9 cellular contexts compared by ENCODE assay signal in the genomic region with DNA sequence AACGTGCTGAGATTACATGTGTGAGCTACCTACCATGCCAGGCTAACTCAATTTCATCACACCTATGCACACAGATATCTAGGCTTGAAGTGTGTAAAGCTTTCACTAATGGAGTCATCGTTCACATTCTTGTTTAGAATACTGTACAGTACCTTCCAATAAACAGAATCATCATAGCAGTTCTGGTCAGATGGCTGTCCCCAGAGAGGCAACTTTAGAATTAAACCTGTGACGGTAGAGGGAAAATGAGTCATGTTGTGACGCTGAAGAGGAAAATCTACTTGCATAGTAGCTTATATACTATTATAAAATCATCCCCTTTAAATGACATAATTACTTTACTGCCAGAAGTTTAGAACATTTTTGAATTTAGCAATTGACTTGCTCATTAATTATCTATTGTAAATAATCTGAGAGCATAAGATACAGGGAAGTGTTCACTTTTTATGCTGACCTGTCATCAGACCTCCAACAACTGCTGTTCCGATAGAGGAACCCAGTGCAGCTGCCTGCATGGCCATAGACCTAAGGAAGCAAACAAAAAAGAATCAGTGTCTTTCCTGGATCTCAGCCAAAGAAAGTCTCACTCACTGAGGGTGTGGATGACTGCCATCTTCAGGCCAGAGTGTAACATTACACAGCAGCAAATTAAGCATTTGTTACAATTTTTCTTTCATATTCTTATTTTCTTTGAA. TPM values are rescaled to one million over a fixed set of nuclear protein-coding genes. Genes with fewer than 3 reads are reported as not detected.
A peak's percentile ranks its signal among the peaks of the same experiment; 100 is the strongest.
DNase-seq lines count a peak whose midpoint lies in the region; ATAC-seq and TF ChIP-seq lines count a peak whose summit lies in the region.
"Had no signal": no experiment of that assay in that cellular context is flagged by ENCODE, and none has a peak within 500 bp of the region (broad histone marks: within the 10 kb centered on the region; RNA-seq: fewer than 3 reads in every experiment).

No MANE protein-coding gene starts in this region.

- H3K36me3 ChIP-seq in MM.1S (replicated peaks; ENCODE audit: insufficient read depth, low read length): no peaks in the 10 kb centered on the region

- ATAC-seq in HG02642 (IDR thresholded peaks at IDR 0.05; ENCODE audit: poor library complexity, unreplicated experiment): peak; percentile 90

- in situ Hi-C loops in GM13976 (cut with MboI; ENCODE audit: low sequenced_read_pairs, unreplicated experiment): no loop called here

- H4K20me1 ChIP-seq in MM.1S (ENCODE audit: insufficient read depth, low read length): no peaks in the 10 kb centered on the region

- no peak overlapping the region for H3K4me2 ChIP-seq in MM.1S (ENCODE audit: low read depth, low read length)

- H3K4me1 ChIP-seq in MM.1S (ENCODE audit: low read length): no peaks in the 10 kb centered on the region

- DNase-seq in AML-193 (lab: John Stamatoyannopoulos, UW): peak; percentile 78
- peak; percentile 47 for DNase-seq in GM13976 (ENCODE audit: low spot score)
- DNase-seq in MM.1S: peak; percentile 87
- DNase-seq in RPMI7951 (ENCODE audit: low read depth): peak; percentile 76
- DNase-seq in dermis blood vessel endothelial cell: peak; percentile 94
- peak; percentile 90 to 92 for DNase-seq in lung microvascular endothelial cell (ENCODE audit: low read depth in 2 of 2)
- DNase-seq in ecto neural progenitor cell (ENCODE audit: low spot score): no peak

- H3K9ac ChIP-seq in MM.1S (ENCODE audit: low read length): no peak overlapping the region

- no peaks in the 10 kb centered on the region for H3K9me3 ChIP-seq in MM.1S (replicated peaks; ENCODE audit: insufficient read depth, low read length)

- TF ChIP-seq CTCF in GM13976 (IDR thresholded peaks at IDR 0.05; ENCODE audit: borderline replicate concordance, control extremely low read depth, extremely low read depth, insufficient read depth, missing control alignments) (peak; percentile 79), MM.1S (IDR thresholded peaks at IDR 0.05; ENCODE audit: low read length) (peak; percentile 82)

- H3K9me2 ChIP-seq in MM.1S (replicated peaks; ENCODE audit: insufficient read depth, low read length): no peaks in the 10 kb centered on the region

- no peaks in the 10 kb centered on the region for H3K79me2 ChIP-seq in MM.1S (ENCODE audit: low read length)

- H3F3A ChIP-seq in MM.1S (ENCODE audit: insufficient read depth, low read length): no peaks in the 10 kb centered on the region

- H3K27me3 ChIP-seq in MM.1S (replicated peaks; ENCODE audit: insufficient read depth, low read length): no peaks in the 10 kb centered on the region

- no peak overlapping the region for H3K4me3 ChIP-seq in MM.1S (ENCODE audit: low read length)

- H2AFZ ChIP-seq in MM.1S (ENCODE audit: low read length): no peak overlapping the region

- H3K27ac ChIP-seq in MM.1S (ENCODE audit: low read length): no peak overlapping the region

RNA-seq across cellular contexts. Expression of gene RHAG, which starts 29.8 kb away (rescaled TPM):
- not detected in 2 replicates for total RNA-seq in RPMI7951 (2014; rRNA removed; shearing (Covaris generic))
- total RNA-seq in dermis blood vessel endothelial cell (not detected in 2 replicates), lung microvascular endothelial cell (not detected in 2 replicates)
- total RNA-seq: T-helper 2 cell treated with Interferon-gamma antibody and Interleukin-4, amounts not matched to agents 100 ng/mL and 5 ng/mL, for 36 hours had no signal

RNA-seq across cellular contexts. Expression of gene C6orf141, which starts 56.4 kb away (rescaled TPM):
- 0.20 and 0.60 TPM in 2 replicates for total RNA-seq in RPMI7951 (2014; rRNA removed; shearing (Covaris generic))
- total RNA-seq in dermis blood vessel endothelial cell (42.3 and 60.4 TPM in 2 replicates), lung microvascular endothelial cell (21.6 and 61.3 TPM in 2 replicates)

Comparison
In these comparisons a context has a peak if more than half of its experiments do, and no peak if none do; other contexts are left out.
1. RNA of gene C6orf141, which starts 56.4 kb away (total RNA-seq): 21.6 to 61.3 TPM in lung microvascular endothelial cell and 42.3 to 60.4 TPM in dermis blood vessel endothelial cell; 0.20 to 0.60 TPM in RPMI7951; every median in the first group is over 10 times any median in the second.